ENCODE assay signal across 21 cellular contexts in the genomic region with DNA sequence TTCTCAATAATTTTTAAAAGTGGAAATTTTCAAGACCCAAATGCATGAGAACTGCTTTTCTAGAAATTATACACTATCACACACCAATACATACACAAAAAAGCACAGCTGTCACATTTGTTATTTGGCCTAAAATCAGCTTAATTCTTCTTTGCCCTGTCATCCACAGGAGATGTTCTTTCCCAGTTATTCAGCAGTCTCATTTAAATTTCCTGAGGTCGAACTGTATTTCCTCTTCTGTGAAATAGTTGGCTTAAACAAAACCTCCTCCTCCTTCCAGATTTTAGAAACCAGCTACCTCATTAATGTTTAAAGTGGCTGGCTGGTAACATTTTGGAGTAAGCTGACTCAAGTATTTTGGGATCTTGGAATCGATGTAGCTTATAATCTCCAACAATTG. TPM values are rescaled to one million over a fixed set of nuclear protein-coding genes. Genes with fewer than 3 reads are reported as not detected.
DNase-seq lines count a peak whose midpoint lies in the region; ATAC-seq, FAIRE-seq and TF ChIP-seq lines count a peak whose summit lies in the region.
"Had no signal": no experiment of that assay in that cellular context is flagged by ENCODE, and none has a peak within 500 bp of the region (broad histone marks: within the 10 kb centered on the region; RNA-seq: fewer than 3 reads in every experiment).

No MANE protein-coding gene starts in this region.

- H3K9me3 ChIP-seq in IMR-90 (ENCODE audit: control insufficient read depth, insufficient read depth, low read length) (no peaks in the 10 kb centered on the region), mesenchymal stem cell (ENCODE audit: control insufficient read depth, low read length) (no peaks in the 10 kb centered on the region)
- H3K9me3 ChIP-seq: BLaER1 treated with 17β-estradiol and CSF1 and Interleukin-3, amounts not matched to agents 10 nM and 100 nM; MG63; Peyer's patch had no signal

- no peak overlapping the region for H4K5ac ChIP-seq in IMR-90 (ENCODE audit: low read depth, low read length)

- H2BK12ac ChIP-seq in mesenchymal stem cell (ENCODE audit: low read length in 2 of 2) = no peak overlapping the region

- H3K56ac ChIP-seq in IMR-90 (ENCODE audit: extremely low read depth, insufficient read depth, low read length) = no peak overlapping the region

- H4K91ac ChIP-seq in IMR-90 (ENCODE audit: insufficient read depth, low read depth, low read length) = no peak overlapping the region
- H4K91ac ChIP-seq in mesenchymal stem cell (ENCODE audit: low read length) = no peak overlapping the region

- H3K9ac ChIP-seq in IMR-90 (ENCODE audit: low read depth, low read length) (no peak overlapping the region), mesenchymal stem cell (ENCODE audit: low read length) (no peak overlapping the region)
- H3K9ac ChIP-seq: BLaER1 treated with 17β-estradiol and CSF1 and Interleukin-3, amounts not matched to agents 10 nM and 100 nM; KMS-11 had no signal

- POLR2A ChIA-PET in IMR-90 (lab: Charles Lee; ENCODE audit: unreplicated experiment) = interaction anchor here (0.6 kb wide), 1 partner anchor 1466 kb away, joined by 3 read pairs; no protein-coding TSS in a partner anchor

- H2BK5ac ChIP-seq in IMR-90 (ENCODE audit: low read depth, low read length, poor library complexity, severe bottlenecking) = no peak overlapping the region
- no peak overlapping the region for H2BK5ac ChIP-seq in mesenchymal stem cell (ENCODE audit: low read depth, low read length, poor library complexity, severe bottlenecking)

- no peak overlapping the region for H2BK15ac ChIP-seq in IMR-90 (ENCODE audit: low read depth, low read length)
- H2BK15ac ChIP-seq in mesenchymal stem cell (ENCODE audit: low read depth, poor library complexity, severe bottlenecking) = no peak overlapping the region

- H3K23ac ChIP-seq in IMR-90 (ENCODE audit: low read depth, low read length) (no peak overlapping the region), mesenchymal stem cell (ENCODE audit: low read length in 2 of 2) (no peak overlapping the region)

- H3K4me1 ChIP-seq in IMR-90 (ENCODE audit: control insufficient read depth, insufficient read depth, low read length) (peaks cover 6% of the 10 kb centered on the region), mesenchymal stem cell (ENCODE audit: control insufficient read depth, insufficient read depth, low read depth, low read length) (peaks cover 4% of the 10 kb centered on the region)
- H3K4me1 ChIP-seq: Peyer's patch had no signal

- in situ Hi-C loops in IMR-90 (cut with MboI; ENCODE audit: low sequenced_read_pairs) = no loop called here

- H3K79me1 ChIP-seq in IMR-90 (ENCODE audit: low read depth in 1 of 2, low read length in 2 of 2) = peaks cover 11 to 34% of the 10 kb centered on the region in 2 experiments
- no peaks in the 10 kb centered on the region for H3K79me1 ChIP-seq in mesenchymal stem cell (replicated peaks; ENCODE audit: low read length, poor library complexity, severe bottlenecking)

- no peak overlapping the region for H4K8ac ChIP-seq in IMR-90 (ENCODE audit: low read depth in 2 of 2, low read length in 2 of 2)
- no peak overlapping the region for H4K8ac ChIP-seq in mesenchymal stem cell (ENCODE audit: low read length)

- H3K27me3 ChIP-seq in IMR-90 (ENCODE audit: control insufficient read depth, insufficient read depth, low read length) (no peaks in the 10 kb centered on the region), mesenchymal stem cell (ENCODE audit: control insufficient read depth in 1 of 2, insufficient read depth in 1 of 2, low read length in 2 of 2) (peaks cover 0 to 1% of the 10 kb centered on the region in 2 experiments)
- H3K27me3 ChIP-seq: BLaER1 treated with 17β-estradiol and CSF1 and Interleukin-3, amounts not matched to agents 10 nM and 100 nM; MG63; Peyer's patch had no signal

- H2BK20ac ChIP-seq in IMR-90 (ENCODE audit: low read depth, low read length) = no peak overlapping the region

- no peaks in the 10 kb centered on the region for H4K20me1 ChIP-seq in IMR-90 (ENCODE audit: insufficient read depth, low read length)

- no peak overlapping the region for H3K27ac ChIP-seq in IMR-90 (ENCODE audit: insufficient read depth, low read length)
- H3K27ac ChIP-seq in mesenchymal stem cell (ENCODE audit: low read length, poor library complexity, severe bottlenecking) = no peak overlapping the region
- H3K27ac ChIP-seq: BLaER1 treated with 17β-estradiol and CSF1 and Interleukin-3, amounts not matched to agents 10 nM and 100 nM; KMS-11; Peyer's patch had no signal

- no peak for TF ChIP-seq RAD21 in IMR-90 (IDR thresholded peaks at IDR 0.05; ENCODE audit: low read length)

- no peak for TF ChIP-seq POLR2A in IMR-90 (IDR thresholded peaks at IDR 0.05; ENCODE audit: low read depth, low read length)

- intact Hi-C loops in IMR-90 (cut with micrococcal nuclease) = loop anchor here (5.0 kb wide), 1 partner anchor 36 kb away; no protein-coding TSS in a partner anchor

- H2AK5ac ChIP-seq in IMR-90 (ENCODE audit: low read depth, low read length) (no peak overlapping the region), mesenchymal stem cell (ENCODE audit: low read length, severe bottlenecking) (no peak overlapping the region)

- H2BK120ac ChIP-seq in IMR-90 (ENCODE audit: low read depth, low read length) = no peak overlapping the region
- H2BK120ac ChIP-seq in mesenchymal stem cell (ENCODE audit: low read depth, low read length) = no peak overlapping the region

- H3K4me3 ChIP-seq in IMR-90 (ENCODE audit: insufficient read depth, low read depth, low read length) = no peak overlapping the region
- H3K4me3 ChIP-seq in mesenchymal stem cell (ENCODE audit: insufficient read depth in 1 of 2, low read depth in 1 of 2, low read length in 2 of 2) = no peak overlapping the region
- H3K4me3 ChIP-seq: BLaER1 treated with 17β-estradiol and CSF1 and Interleukin-3, amounts not matched to agents 10 nM and 100 nM; MG63; Peyer's patch had no signal

- H2AK9ac ChIP-seq in IMR-90 (replicated peaks; ENCODE audit: low read depth, low read length, poor library complexity) = no peak overlapping the region

- peak; percentile 42 for DNase-seq in AG20443 (ENCODE audit: low spot score)
- DNase-seq in IMR-90 = peak; percentile 15
- peak; percentile 59 for DNase-seq in dermis blood vessel endothelial cell
- DNase-seq in lung microvascular endothelial cell (ENCODE audit: low read depth in 2 of 2) = peak; percentile 59 to 64
- DNase-seq in mesenchymal stem cell = no peak
- DNase-seq in GM19239 (ENCODE audit: insufficient read length, low spot score) = no peak
- DNase-seq: ACHN, GOT3, MG63, NCI-H1105, NCI-H187, NCI-H2171, NCI-H510A, NCI-H82, Peyer's patch, Right ventricle myocardium superior had no signal

- no peak for TF ChIP-seq CTCF in IMR-90 (conservative IDR thresholded peaks at IDR 0.05; ENCODE audit: low read depth, low read length)

- WGBS in IMR-90 (ENCODE audit: extremely low coverage in 2 of 2, insufficient read length in 1 of 2), 2 experiments = no CpG with 5 or more reads among the region's 2 CpGs
- WGBS in mesenchymal stem cell = no CpG with 5 or more reads among the region's 2 CpGs

- H3K9me1 ChIP-seq in IMR-90 (ENCODE audit: insufficient read depth, low read length) = peaks cover 13% of the 10 kb centered on the region

- no peak overlapping the region for H3K14ac ChIP-seq in IMR-90 (replicated peaks; ENCODE audit: low read depth, low read length)
- no peak overlapping the region for H3K14ac ChIP-seq in mesenchymal stem cell (ENCODE audit: low read length in 2 of 2)

- no TSS peak for BruUV-seq in IMR-90 (replicated peaks; lab: Mats Ljungman, UMichigan)

- H3K4ac ChIP-seq in IMR-90 (ENCODE audit: low read depth, low read length) (no peak overlapping the region), mesenchymal stem cell (ENCODE audit: low read depth in 1 of 2, low read length in 2 of 2) (no peak overlapping the region)

- H2AFZ ChIP-seq in IMR-90 (replicated peaks; ENCODE audit: low read length, poor library complexity) (no peak overlapping the region), mesenchymal stem cell (ENCODE audit: low read depth, low read length) (no peak overlapping the region)

- CTCF ChIA-PET in IMR-90 (lab: Yijun Ruan, JAX) = no interaction called here

- dilution Hi-C loops in IMR-90 (cut with HindIII; ENCODE audit: low sequenced_read_pairs, unreplicated experiment) = no loop called here

- no peak overlapping the region for H3K4me2 ChIP-seq in IMR-90 (ENCODE audit: low read depth, low read length)
- no peak overlapping the region for H3K4me2 ChIP-seq in mesenchymal stem cell (ENCODE audit: low read length, poor library complexity, severe bottlenecking)
- H3K4me2 ChIP-seq: BLaER1 treated with 17β-estradiol and CSF1 and Interleukin-3, amounts not matched to agents 10 nM and 100 nM; KMS-11 had no signal

- ATAC-seq in IMR-90 (ENCODE audit: low read depth) (no peak), GM21390 (IDR thresholded peaks at IDR 0.05; ENCODE audit: unreplicated experiment) (no peak), GM18868 (IDR thresholded peaks at IDR 0.05; ENCODE audit: unreplicated experiment) (no peak)
- ATAC-seq: SK-N-SH treated with all-trans-retinoic acid at 6 μM for 48 hours had no signal

- peaks cover 14% of the 10 kb centered on the region; the same call in 1 of the 2 replicates for H3K36me3 ChIP-seq in IMR-90 (ENCODE audit: control insufficient read depth, insufficient read depth, low read length)
- no peaks in the 10 kb centered on the region for H3K36me3 ChIP-seq in mesenchymal stem cell (ENCODE audit: control insufficient read depth in 1 of 2, insufficient read depth in 2 of 2, low read depth in 1 of 2, low read length in 2 of 2)
- H3K36me3 ChIP-seq: MG63, Peyer's patch had no signal

- no peak overlapping the region for H3K18ac ChIP-seq in IMR-90 (ENCODE audit: low read depth, low read length)
- no peak overlapping the region for H3K18ac ChIP-seq in mesenchymal stem cell (ENCODE audit: low read depth in 1 of 2, low read length in 2 of 2)

- FAIRE-seq in GM19239 (lab: Jason Lieb, UNC) = no peak

TF ChIP-seq in IMR-90, 13 proteins besides CTCF, POLR2A, EP300 and RAD21 (continues in another document):
- TF ChIP-seq BHLHE40 (IDR thresholded peaks at IDR 0.05; ENCODE audit: low read depth, low read length) (no peak), CEBPB (IDR thresholded peaks at IDR 0.05; ENCODE audit: low read depth, low read length) (no peak), MAFK (IDR thresholded peaks at IDR 0.05; ENCODE audit: low read depth, low read length) (no peak)

RNA-seq across cellular contexts. Expression of gene SMAD9, which starts 39.1 kb away (rescaled TPM):
- total RNA-seq in IMR-90 (2012; rRNA removed) = 4.8 and 5.8 TPM in 2 replicates
- polyA plus RNA-seq in IMR-90 (2012; rRNA removed) = 2.7 and 3.2 TPM in 2 replicates
- 1.4 and 4.5 TPM in 2 replicates for polyA plus RNA-seq in IMR-90 (2012; cell fraction: cytosol; rRNA removed)
- polyA plus RNA-seq in IMR-90 (2012; cell fraction: nucleus; rRNA removed; ENCODE audit: low replicate concordance) = 2.5 and 4.0 TPM in 2 replicates
- 11.1 and 24.9 TPM in 2 replicates for total RNA-seq in dermis blood vessel endothelial cell
- 9.4 and 14.3 TPM in 2 replicates for total RNA-seq in lung microvascular endothelial cell
- polyA plus RNA-seq in mesenchymal stem cell (2013, experiment 1 of 2) = 4.9 TPM
- 5.0 TPM for polyA plus RNA-seq in mesenchymal stem cell (2013, experiment 2 of 2)

Comparison
In these comparisons a context has a peak if more than half of its experiments do, and no peak if none do; other contexts are left out.
1. DNase-seq: peak in AG20443 (single experiment), IMR-90 (single experiment), dermis blood vessel endothelial cell (single experiment) and lung microvascular endothelial cell (2 of 2); none in mesenchymal stem cell (single experiment) and GM19239 (single experiment).